18 cellular contexts compared by ENCODE assay signal in the genomic region with DNA sequence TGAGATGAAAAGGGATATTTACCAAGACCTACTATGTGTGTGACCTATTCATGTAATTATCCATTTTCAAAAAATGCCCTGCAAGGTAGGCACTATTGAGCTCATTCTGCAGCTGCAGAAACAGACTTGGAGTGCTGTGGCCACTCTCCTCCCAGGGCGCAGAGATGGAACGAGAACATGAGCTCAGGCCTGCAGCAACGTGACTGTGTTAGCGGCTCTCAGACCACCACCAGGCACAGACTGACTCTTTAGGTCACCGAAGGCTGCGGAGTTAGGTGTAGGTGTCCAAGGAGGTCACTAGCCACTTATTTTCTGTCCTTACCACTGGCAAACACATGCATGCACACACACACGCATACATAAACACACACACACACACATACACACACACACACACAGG.
DNase-seq lines count a peak whose midpoint lies in the region; ATAC-seq, FAIRE-seq and TF ChIP-seq lines count a peak whose summit lies in the region.
"Had no signal": no experiment of that assay in that cellular context is flagged by ENCODE, and none has a peak within 500 bp of the region (broad histone marks: within the 10 kb centered on the region; RNA-seq: fewer than 3 reads in every experiment).

No MANE protein-coding gene starts in this region.

- no peaks in the 10 kb centered on the region for H3F3A ChIP-seq in neural cell (ENCODE audit: insufficient read depth, low read length, poor library complexity, severe bottlenecking)

- H3K4me1 ChIP-seq in HEK293 (ENCODE audit: control insufficient read depth, insufficient read depth, low read length), result no peaks in the 10 kb centered on the region
- peaks cover 76% of the 10 kb centered on the region for H3K4me1 ChIP-seq in HepG2 (ENCODE audit: insufficient read depth, low read length)

- H2AFZ ChIP-seq in HepG2 (ENCODE audit: low read length) (no peak overlapping the region), neural cell (ENCODE audit: low read depth, low read length) (no peak overlapping the region)
- H2AFZ ChIP-seq: GM23338 had no signal

- no TSS peak for BruUV-seq in HepG2 (replicated peaks; lab: Mats Ljungman, UMichigan)

- in situ Hi-C loops in HepG2 (cut with HindIII; ENCODE audit: extremely low pct_ligation_motif_present, low pct_unique_long_range_greater_than_20kb), result no loop called here

- H3K9ac ChIP-seq in HepG2 (ENCODE audit: insufficient read depth, low read depth, low read length) (peak overlapping the region; percentile 63), neural cell (ENCODE audit: low read length) (peak overlapping the region; percentile 18)
- H3K9ac ChIP-seq: BLaER1 treated with 17β-estradiol and CSF1 and Interleukin-3, amounts not matched to agents 10 nM and 100 nM had no signal

- TF ChIP-seq EP300 in HepG2 (IDR thresholded peaks at IDR 0.05; ENCODE audit: low read depth in 2 of 2, low read length in 2 of 2), result no peak
- TF ChIP-seq EP300 in HepG2 (CRISPR knock-in tag; IDR thresholded peaks at IDR 0.05; ENCODE audit: borderline replicate concordance), result no peak
- TF ChIP-seq EP300 in neural cell (conservative IDR thresholded peaks at IDR 0.05; ENCODE audit: poor library complexity, severe bottlenecking), result no peak

- CTCF ChIA-PET in HEK293 (lab: Yijun Ruan, JAX) (no interaction called here), HepG2 (lab: Yijun Ruan, JAX; ENCODE audit: low intra/inter-chr PET ratio, low total read pairs) (no interaction called here)

- TF ChIP-seq CTCF in HEK293 (tag by site-specific recombination; IDR thresholded peaks at IDR 0.05) (no peak), HepG2 (CRISPR knock-in tag; IDR thresholded peaks at IDR 0.05) (no peak), neural cell (IDR thresholded peaks at IDR 0.05; ENCODE audit: poor library complexity, severe bottlenecking) (no peak), D721Med (IDR thresholded peaks at IDR 0.05; ENCODE audit: insufficient read depth, missing control alignments) (no peak), lower leg skin (IDR thresholded peaks at IDR 0.05) (no peak)

- WGBS in HepG2 (ENCODE audit: low lambda C conversion rate), result 90% methylated on average over 7 of the region's 7 CpGs
- 79 to 80% methylated on average over 7 of the region's 7 CpGs for WGBS in lower leg skin, 2 donors

- intact Hi-C loops in HepG2 (cut with micrococcal nuclease; ENCODE audit: unreplicated experiment), result loop anchor here (2.0 kb wide), 1 partner anchor 45 kb away; no protein-coding TSS in a partner anchor
- intact Hi-C loops in lower leg skin (cut with DNase I; ENCODE audit: low total_unique reads), result no loop called here

- H3K9me3 ChIP-seq in HEK293 (ENCODE audit: control insufficient read depth, insufficient read depth, low read depth, low read length) (no peaks in the 10 kb centered on the region), HepG2 (ENCODE audit: low read length) (peaks cover 5% of the 10 kb centered on the region; the same call in 1 of the 2 replicates), neural cell (ENCODE audit: low read length) (no peaks in the 10 kb centered on the region)

- DNase-seq in HepG2 (ENCODE audit: low spot score) (no peak), D721Med (ENCODE audit: insufficient read length, low spot score) (no peak), lower leg skin (ENCODE audit: low spot score in 2 of 2) (no peak)
- DNase-seq: Calu3; CD8-positive, alpha-beta T cell; DMS 273 treated with DMSO at 0.1 percent for 48 hours; DMS53; DND-41; EL; H7 had no signal

- H4K20me1 ChIP-seq in HepG2 (ENCODE audit: insufficient read depth, low read length), result no peaks in the 10 kb centered on the region
- no peaks in the 10 kb centered on the region for H4K20me1 ChIP-seq in neural cell (ENCODE audit: insufficient read depth)

- ATAC-seq in HepG2, result no peak
- no peak for ATAC-seq in GM18861 (IDR thresholded peaks at IDR 0.05; ENCODE audit: unreplicated experiment)
- ATAC-seq in GM18519 (IDR thresholded peaks at IDR 0.05; ENCODE audit: low FRiP score, unreplicated experiment), result no peak
- ATAC-seq: CD8-positive, alpha-beta T cell; GM23338 had no signal

- H3K36me3 ChIP-seq in HEK293 (ENCODE audit: control insufficient read depth in 2 of 2, insufficient read depth in 1 of 2, low read length in 2 of 2) (no peaks in the 10 kb centered on the region), HepG2 (replicated peaks in 1 of 2; ENCODE audit: control insufficient read depth in 1 of 2, insufficient read depth in 2 of 2, low read length in 2 of 2) (no peaks in the 10 kb centered on the region), neural cell (ENCODE audit: insufficient read depth, low read length) (no peaks in the 10 kb centered on the region)
- H3K36me3 ChIP-seq: BLaER1 treated with 17β-estradiol and CSF1 and Interleukin-3, amounts not matched to agents 10 nM and 100 nM had no signal

- peak overlapping the region; percentile 98 for H3K4me2 ChIP-seq in HepG2 (ENCODE audit: low read depth, low read length)
- H3K4me2 ChIP-seq in neural cell (ENCODE audit: low read length), result no peak overlapping the region

- FAIRE-seq in HepG2 (lab: Jason Lieb, UNC) (no peak), D721Med (lab: Jason Lieb, UNC) (no peak)
- FAIRE-seq: G401.6, GM12891 had no signal

- POLR2A ChIA-PET in HEK293 (lab: Yijun Ruan, JAX), result no interaction called here
- POLR2A ChIA-PET in HepG2 (lab: Yijun Ruan, JAX), result interaction anchor here (1.8 to 6.0 kb wide), 5 partner anchors 10 to 473 kb away, joined by 17 to 76 read pairs (median 51); no protein-coding TSS in a partner anchor

- no peaks in the 10 kb centered on the region for H3K27me3 ChIP-seq in HepG2 (ENCODE audit: control insufficient read depth in 1 of 2, insufficient read depth in 2 of 2, low read length in 2 of 2)
- no peaks in the 10 kb centered on the region for H3K27me3 ChIP-seq in neural cell (ENCODE audit: insufficient read depth, low read depth, low read length)

- no peaks in the 10 kb centered on the region for H3K9me2 ChIP-seq in neural cell (ENCODE audit: insufficient read depth, low read length)

- TF ChIP-seq POLR2A in HepG2 (IDR thresholded peaks at IDR 0.05; ENCODE audit: insufficient read depth in 1 of 2, low read depth in 2 of 2, low read length in 2 of 2) (no peak), lower leg skin (IDR thresholded peaks at IDR 0.05) (no peak)

- TF ChIP-seq RAD21 in HepG2 (CRISPR knock-in tag; IDR thresholded peaks at IDR 0.05) (no peak), neural cell (conservative IDR thresholded peaks at IDR 0.05) (no peak)

- H3K79me2 ChIP-seq in HepG2 (ENCODE audit: insufficient read depth, low read length) (no peaks in the 10 kb centered on the region), neural cell (replicated peaks; ENCODE audit: insufficient read depth, low read length) (no peaks in the 10 kb centered on the region)

- H3K4me3 ChIP-seq in HEK293 (ENCODE audit: low read depth, low read length) (no peak overlapping the region), HepG2 (replicated peaks in 1 of 3; ENCODE audit: insufficient read depth in 1 of 3, low read depth in 2 of 3, low read length in 3 of 3) (peak overlapping the region in 1 of 3 experiments; percentile 71; a peak in 1 of 6 replicates), neural cell (ENCODE audit: low read length) (no peak overlapping the region), lower leg skin (ENCODE audit: low read depth, poor library complexity, severe bottlenecking) (no peak overlapping the region)
- H3K4me3 ChIP-seq: BLaER1 treated with 17β-estradiol and CSF1 and Interleukin-3, amounts not matched to agents 10 nM and 100 nM; GM23338 had no signal

- H3K27ac ChIP-seq in HEK293 (ENCODE audit: extremely low read depth, low read depth, low read length) (no peak overlapping the region), HepG2 (ENCODE audit: extremely low read length, insufficient read depth, low read length) (peak overlapping the region; percentile 99), neural cell (ENCODE audit: low read length) (peak overlapping the region; percentile 72)

TF ChIP-seq in HEK293, 187 proteins besides CTCF, POLR2A, EP300 and RAD21 (continues in another document):
- TF ChIP-seq ZSCAN30 (tag by site-specific recombination; IDR thresholded peaks at IDR 0.05) (no peak), ZNF510 (tag by site-specific recombination; IDR thresholded peaks at IDR 0.05; ENCODE audit: insufficient replicate concordance) (no peak), MYNN (tag by site-specific recombination; IDR thresholded peaks at IDR 0.05; ENCODE audit: borderline replicate concordance) (no peak)

TF ChIP-seq in HepG2, 621 proteins besides CTCF, POLR2A, EP300 and RAD21 (continues in another document):
- TF ChIP-seq ELF3 (CRISPR knock-in tag; IDR thresholded peaks at IDR 0.05) (no peak), ZNF7 (CRISPR knock-in tag; IDR thresholded peaks at IDR 0.05) (no peak)

TF ChIP-seq in neural cell, 6 proteins besides CTCF, POLR2A, EP300 and RAD21:
- TF ChIP-seq, protein P1, sequence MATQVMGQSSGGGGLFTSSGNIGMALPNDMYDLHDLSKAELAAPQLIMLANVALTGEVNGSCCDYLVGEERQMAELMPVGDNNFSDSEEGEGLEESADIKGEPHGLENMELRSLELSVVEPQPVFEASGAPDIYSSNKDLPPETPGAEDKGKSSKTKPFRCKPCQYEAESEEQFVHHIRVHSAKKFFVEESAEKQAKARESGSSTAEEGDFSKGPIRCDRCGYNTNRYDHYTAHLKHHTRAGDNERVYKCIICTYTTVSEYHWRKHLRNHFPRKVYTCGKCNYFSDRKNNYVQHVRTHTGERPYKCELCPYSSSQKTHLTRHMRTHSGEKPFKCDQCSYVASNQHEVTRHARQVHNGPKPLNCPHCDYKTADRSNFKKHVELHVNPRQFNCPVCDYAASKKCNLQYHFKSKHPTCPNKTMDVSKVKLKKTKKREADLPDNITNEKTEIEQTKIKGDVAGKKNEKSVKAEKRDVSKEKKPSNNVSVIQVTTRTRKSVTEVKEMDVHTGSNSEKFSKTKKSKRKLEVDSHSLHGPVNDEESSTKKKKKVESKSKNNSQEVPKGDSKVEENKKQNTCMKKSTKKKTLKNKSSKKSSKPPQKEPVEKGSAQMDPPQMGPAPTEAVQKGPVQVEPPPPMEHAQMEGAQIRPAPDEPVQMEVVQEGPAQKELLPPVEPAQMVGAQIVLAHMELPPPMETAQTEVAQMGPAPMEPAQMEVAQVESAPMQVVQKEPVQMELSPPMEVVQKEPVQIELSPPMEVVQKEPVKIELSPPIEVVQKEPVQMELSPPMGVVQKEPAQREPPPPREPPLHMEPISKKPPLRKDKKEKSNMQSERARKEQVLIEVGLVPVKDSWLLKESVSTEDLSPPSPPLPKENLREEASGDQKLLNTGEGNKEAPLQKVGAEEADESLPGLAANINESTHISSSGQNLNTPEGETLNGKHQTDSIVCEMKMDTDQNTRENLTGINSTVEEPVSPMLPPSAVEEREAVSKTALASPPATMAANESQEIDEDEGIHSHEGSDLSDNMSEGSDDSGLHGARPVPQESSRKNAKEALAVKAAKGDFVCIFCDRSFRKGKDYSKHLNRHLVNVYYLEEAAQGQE (IDR thresholded peaks at IDR 0.05; ENCODE audit: borderline replicate concordance), result no peak
- TF ChIP-seq MXI1 (conservative IDR thresholded peaks at IDR 0.05; ENCODE audit: poor library complexity, severe bottlenecking) (no peak), POLR2AphosphoS5 (IDR thresholded peaks at IDR 0.05) (no peak), EZH2 (IDR thresholded peaks at IDR 0.05; ENCODE audit: borderline replicate concordance, insufficient read depth, low read length, poor library complexity, severe bottlenecking) (no peak), SMC3 (conservative IDR thresholded peaks at IDR 0.05; ENCODE audit: poor library complexity) (no peak), TAF1 (IDR thresholded peaks at IDR 0.05; ENCODE audit: low read depth) (no peak)
TF ChIP-seq in neural cell: peak in this region for 0.
